In genomic region chr2:146413086-146413610, GRCh38 we compare ENCODE assay signal across 15 cellular contexts.
DNase-seq lines count a peak whose midpoint lies in the region; ATAC-seq and TF ChIP-seq lines count a peak whose summit lies in the region.
"Had no signal": no experiment of that assay in that cellular context is flagged by ENCODE, and none has a peak within 500 bp of the region (broad histone marks: within the 10 kb centered on the region; RNA-seq: fewer than 3 reads in every experiment).

No MANE protein-coding gene starts in this region.

- no peak overlapping the region for H4K5ac ChIP-seq in IMR-90 (ENCODE audit: low read depth, low read length)

- H3K27ac ChIP-seq in GM23338 (ENCODE audit: low read depth) (no peak overlapping the region), IMR-90 (ENCODE audit: insufficient read depth, low read length) (no peak overlapping the region), neuronal stem cell (replicated peaks; ENCODE audit: low read length) (no peak overlapping the region)
- H3K27ac ChIP-seq: BLaER1 treated with 17β-estradiol and CSF1 and Interleukin-3, amounts not matched to agents 10 nM and 100 nM; HL-60 had no signal

- H3K4me1 Mint-ChIP-seq in GM23338: peaks cover 22% of the 10 kb centered on the region
- no peaks in the 10 kb centered on the region for H3K4me1 Mint-ChIP-seq in chondrocyte (ENCODE audit: low read depth)
- H3K4me1 Mint-ChIP-seq in natural killer cell treated with Interleukin-12 subunit alpha and Interleukin-12 subunit beta and Interleukin-15 and Interleukin-18, amount 100 ng/mL, for 72 hours (ENCODE audit: low read depth in 2 of 2): no peaks in the 10 kb centered on the region
- peaks cover 9% of the 10 kb centered on the region for H3K4me1 Mint-ChIP-seq in type B pancreatic cell (ENCODE audit: unreplicated experiment)
- H3K4me1 Mint-ChIP-seq: CD4-positive, CD25-positive, alpha-beta regulatory T cell had no signal

- H3K27me3 Mint-ChIP-seq in GM23338 (ENCODE audit: insufficient read depth, low read depth, poor library complexity) (no peaks in the 10 kb centered on the region), chondrocyte (ENCODE audit: low read depth) (no peaks in the 10 kb centered on the region), type B pancreatic cell (peaks cover 6% of the 10 kb centered on the region)
- no peaks in the 10 kb centered on the region for H3K27me3 Mint-ChIP-seq in natural killer cell treated with Interleukin-12 subunit alpha and Interleukin-12 subunit beta and Interleukin-15 and Interleukin-18, amount 100 ng/mL, for 72 hours
- H3K27me3 Mint-ChIP-seq: CD4-positive, CD25-positive, alpha-beta regulatory T cell had no signal

- no peak for TF ChIP-seq POLR2A in IMR-90 (IDR thresholded peaks at IDR 0.05; ENCODE audit: low read depth, low read length)

- H3K14ac ChIP-seq in IMR-90 (replicated peaks; ENCODE audit: low read depth, low read length) (no peak overlapping the region), neuronal stem cell (ENCODE audit: low read length) (no peak overlapping the region)

- no peak overlapping the region for H2BK12ac ChIP-seq in neuronal stem cell (ENCODE audit: low read length)

- no peak overlapping the region for H2BK120ac ChIP-seq in IMR-90 (ENCODE audit: low read depth, low read length)
- H2BK120ac ChIP-seq in neuronal stem cell (ENCODE audit: low read depth, low read length): no peak overlapping the region

- H3K9me3 ChIP-seq in IMR-90 (ENCODE audit: control insufficient read depth, insufficient read depth, low read length) (no peaks in the 10 kb centered on the region), neuronal stem cell (replicated peaks in 1 of 2; ENCODE audit: control insufficient read depth in 2 of 2, insufficient read depth in 1 of 2, low read depth in 1 of 2, low read length in 2 of 2) (no peaks in the 10 kb centered on the region)
- H3K9me3 ChIP-seq: HAP-1 had no signal

- H2BK20ac ChIP-seq in IMR-90 (ENCODE audit: low read depth, low read length): no peak overlapping the region

- no peak overlapping the region for H3K27ac Mint-ChIP-seq in GM23338
- no peak overlapping the region for H3K27ac Mint-ChIP-seq in chondrocyte (ENCODE audit: unreplicated experiment)
- H3K27ac Mint-ChIP-seq in natural killer cell treated with Interleukin-12 subunit alpha and Interleukin-12 subunit beta and Interleukin-15 and Interleukin-18, amount 100 ng/mL, for 72 hours: no peak overlapping the region
- H3K27ac Mint-ChIP-seq in type B pancreatic cell: no peak overlapping the region
- H3K27ac Mint-ChIP-seq: CD4-positive, CD25-positive, alpha-beta regulatory T cell; HFFc6 had no signal

- H2BK15ac ChIP-seq in IMR-90 (ENCODE audit: low read depth, low read length) (no peak overlapping the region), neuronal stem cell (ENCODE audit: low read length) (no peak overlapping the region)

- H2AK9ac ChIP-seq in IMR-90 (replicated peaks; ENCODE audit: low read depth, low read length, poor library complexity): no peak overlapping the region

- H3K36me3 Mint-ChIP-seq in GM23338 (ENCODE audit: low read depth) (no peaks in the 10 kb centered on the region; the same call in 2 of the 3 replicates), chondrocyte (ENCODE audit: low read depth) (no peaks in the 10 kb centered on the region), type B pancreatic cell (no peaks in the 10 kb centered on the region)
- no peaks in the 10 kb centered on the region for H3K36me3 Mint-ChIP-seq in natural killer cell treated with Interleukin-12 subunit alpha and Interleukin-12 subunit beta and Interleukin-15 and Interleukin-18, amount 100 ng/mL, for 72 hours
- H3K36me3 Mint-ChIP-seq: CD4-positive, CD25-positive, alpha-beta regulatory T cell had no signal

- H3K9ac ChIP-seq in IMR-90 (ENCODE audit: low read depth, low read length) (no peak overlapping the region), neuronal stem cell (ENCODE audit: low read depth, low read length, poor library complexity) (no peak overlapping the region)
- H3K9ac ChIP-seq: BLaER1 treated with 17β-estradiol and CSF1 and Interleukin-3, amounts not matched to agents 10 nM and 100 nM had no signal

- no peak overlapping the region for H2BK5ac ChIP-seq in IMR-90 (ENCODE audit: low read depth, low read length, poor library complexity, severe bottlenecking)
- no peak overlapping the region for H2BK5ac ChIP-seq in neuronal stem cell (ENCODE audit: low read length)

- POLR2A ChIA-PET in IMR-90 (lab: Charles Lee; ENCODE audit: unreplicated experiment): no interaction called here

- H3K18ac ChIP-seq in IMR-90 (ENCODE audit: low read depth, low read length) (no peak overlapping the region), neuronal stem cell (ENCODE audit: low read length) (peak overlapping the region; percentile 44)

- H4K91ac ChIP-seq in IMR-90 (ENCODE audit: insufficient read depth, low read depth, low read length) (no peak overlapping the region), neuronal stem cell (ENCODE audit: low read depth, low read length, poor library complexity) (no peak overlapping the region)

- no peak overlapping the region for H3K4me2 ChIP-seq in GM23338
- H3K4me2 ChIP-seq in IMR-90 (ENCODE audit: low read depth, low read length): no peak overlapping the region
- no peak overlapping the region for H3K4me2 ChIP-seq in neuronal stem cell (ENCODE audit: insufficient read depth, low read length, poor library complexity, severe bottlenecking)
- H3K4me2 ChIP-seq: BLaER1 treated with 17β-estradiol and CSF1 and Interleukin-3, amounts not matched to agents 10 nM and 100 nM had no signal

- no peak for TF ChIP-seq RAD21 in IMR-90 (IDR thresholded peaks at IDR 0.05; ENCODE audit: low read length)

- H2AK5ac ChIP-seq in IMR-90 (ENCODE audit: low read depth, low read length) (no peak overlapping the region), neuronal stem cell (ENCODE audit: low read depth, low read length) (no peak overlapping the region)

- H3K27me3 ChIP-seq in GM23338 (ENCODE audit: insufficient read depth) (no peaks in the 10 kb centered on the region), IMR-90 (ENCODE audit: control insufficient read depth, insufficient read depth, low read length) (no peaks in the 10 kb centered on the region), neuronal stem cell (ENCODE audit: control insufficient read depth in 3 of 3, insufficient read depth in 3 of 3, low read depth in 1 of 3, low read length in 3 of 3) (no peaks in the 10 kb centered on the region)
- H3K27me3 ChIP-seq: BLaER1 treated with 17β-estradiol and CSF1 and Interleukin-3, amounts not matched to agents 10 nM and 100 nM had no signal

- H3K9me1 ChIP-seq in IMR-90 (ENCODE audit: insufficient read depth, low read length): no peaks in the 10 kb centered on the region

- H3K56ac ChIP-seq in IMR-90 (ENCODE audit: extremely low read depth, insufficient read depth, low read length): no peak overlapping the region

- H3F3A ChIP-seq in GM23338 (replicated peaks; ENCODE audit: low read depth): no peaks in the 10 kb centered on the region

- DNase-seq in GM23338 (ENCODE audit: low spot score) (no peak), IMR-90 (no peak), chondrocyte (ENCODE audit: low spot score) (peak; percentile 63), neuronal stem cell (ENCODE audit: low spot score) (no peak), type B pancreatic cell (ENCODE audit: extremely low spot score, unreplicated experiment) (no peak), GM13976 (ENCODE audit: low spot score) (no peak)
- no peak for DNase-seq in natural killer cell treated with Interleukin-12 subunit alpha and Interleukin-12 subunit beta and Interleukin-15 and Interleukin-18, amount 100 ng/mL, for 72 hours (ENCODE audit: low spot score)
- DNase-seq: ACHN; CD4-positive, CD25-positive, alpha-beta regulatory T cell; GF-D8; GOT3; HFFc6 had no signal

- H3K23ac ChIP-seq in IMR-90 (ENCODE audit: low read depth, low read length) (no peak overlapping the region), neuronal stem cell (ENCODE audit: low read depth, low read length, poor library complexity) (peak overlapping the region; percentile 40)

- no peak overlapping the region for H3K4me3 Mint-ChIP-seq in GM23338
- H3K4me3 Mint-ChIP-seq in chondrocyte (ENCODE audit: unreplicated experiment): no peak overlapping the region
- no peak overlapping the region for H3K4me3 Mint-ChIP-seq in natural killer cell treated with Interleukin-12 subunit alpha and Interleukin-12 subunit beta and Interleukin-15 and Interleukin-18, amount 100 ng/mL, for 72 hours
- H3K4me3 Mint-ChIP-seq in type B pancreatic cell: no peak overlapping the region
- H3K4me3 Mint-ChIP-seq: HFFc6 had no signal

- ATAC-seq in GM23338: no peak; the same call in 2 of the 3 replicates
- no peak for ATAC-seq in IMR-90 (ENCODE audit: low read depth)
- ATAC-seq in natural killer cell treated with Interleukin-12 subunit alpha and Interleukin-12 subunit beta and Interleukin-15 and Interleukin-18, amount 100 ng/mL, for 72 hours: no peak

- intact Hi-C loops in IMR-90 (cut with micrococcal nuclease): no loop called here

- H3K9me2 ChIP-seq in GM23338 (ENCODE audit: insufficient read depth): peaks cover 4% of the 10 kb centered on the region; the same call in 1 of the 2 replicates

- in situ Hi-C loops in IMR-90 (cut with MboI; ENCODE audit: low sequenced_read_pairs) (no loop called here), GM13976 (cut with MboI; ENCODE audit: low sequenced_read_pairs, unreplicated experiment) (no loop called here)

- H3K36me3 ChIP-seq in GM23338 (ENCODE audit: insufficient read depth) (no peaks in the 10 kb centered on the region), IMR-90 (ENCODE audit: control insufficient read depth, insufficient read depth, low read length) (no peaks in the 10 kb centered on the region), neuronal stem cell (replicated peaks in 1 of 2; ENCODE audit: control insufficient read depth in 2 of 2, insufficient read depth in 2 of 2, low read length in 2 of 2) (no peaks in the 10 kb centered on the region)
- H3K36me3 ChIP-seq: BLaER1 treated with 17β-estradiol and CSF1 and Interleukin-3, amounts not matched to agents 10 nM and 100 nM; HAP-1 had no signal

- CTCF ChIA-PET in IMR-90 (lab: Yijun Ruan, JAX): interaction anchor here (0.6 kb wide), 1 partner anchor 75 kb away, joined by 3 read pairs; no protein-coding TSS in a partner anchor

- no peak overlapping the region for H4K8ac ChIP-seq in IMR-90 (ENCODE audit: low read depth in 2 of 2, low read length in 2 of 2)
- no peak overlapping the region for H4K8ac ChIP-seq in neuronal stem cell (ENCODE audit: low read depth, low read length)

- dilution Hi-C loops in IMR-90 (cut with HindIII; ENCODE audit: low sequenced_read_pairs, unreplicated experiment): no loop called here

- 80% methylated on average over 1 of the region's 22 CpGs; no CpG with 5 or more reads in 1 of the 2 experiments for WGBS in IMR-90 (ENCODE audit: extremely low coverage in 2 of 2, insufficient read length in 1 of 2), 2 experiments
- WGBS in neuronal stem cell (ENCODE audit: extremely low coverage in 2 of 2, insufficient read length in 2 of 2, insufficient replicate concordance in 1 of 2), 2 donors: no CpG with 5 or more reads among the region's 22 CpGs

- H2AFZ ChIP-seq in GM23338 (peak overlapping the region; percentile 88), IMR-90 (replicated peaks; ENCODE audit: low read length, poor library complexity) (peak overlapping the region; percentile 33), neuronal stem cell (ENCODE audit: low read length) (no peak overlapping the region)

- H4K20me1 ChIP-seq in GM23338 (replicated peaks; ENCODE audit: insufficient read depth): no peaks in the 10 kb centered on the region
- no peaks in the 10 kb centered on the region for H4K20me1 ChIP-seq in IMR-90 (ENCODE audit: insufficient read depth, low read length)
- H4K20me1 ChIP-seq: BLaER1 treated with 17β-estradiol and CSF1 and Interleukin-3, amounts not matched to agents 10 nM and 100 nM had no signal

- 0 out of 3 replicates have a peak, but pooled peaks cover 6% of the 10 kb centered on the region for H3K9me3 Mint-ChIP-seq in GM23338
- no peaks in the 10 kb centered on the region for H3K9me3 Mint-ChIP-seq in chondrocyte (ENCODE audit: low read depth)
- peaks cover 3% of the 10 kb centered on the region for H3K9me3 Mint-ChIP-seq in natural killer cell treated with Interleukin-12 subunit alpha and Interleukin-12 subunit beta and Interleukin-15 and Interleukin-18, amount 100 ng/mL, for 72 hours
- H3K9me3 Mint-ChIP-seq in type B pancreatic cell: no peaks in the 10 kb centered on the region
- H3K9me3 Mint-ChIP-seq: HFFc6 had no signal

- no peaks in the 10 kb centered on the region for H3K79me2 ChIP-seq in GM23338 (replicated peaks; ENCODE audit: insufficient read depth)

- H3K4me1 ChIP-seq in GM23338 (ENCODE audit: insufficient read depth) (peaks cover 22% of the 10 kb centered on the region), IMR-90 (ENCODE audit: control insufficient read depth, insufficient read depth, low read length) (no peaks in the 10 kb centered on the region), neuronal stem cell (ENCODE audit: control insufficient read depth in 2 of 2, insufficient read depth in 1 of 2, low read depth in 1 of 2, low read length in 2 of 2) (no peaks in the 10 kb centered on the region)
- H3K4me1 ChIP-seq: BLaER1 treated with 17β-estradiol and CSF1 and Interleukin-3, amounts not matched to agents 10 nM and 100 nM; HAP-1 had no signal

- BruUV-seq in IMR-90 (replicated peaks; lab: Mats Ljungman, UMichigan): no TSS peak

- H3K4me3 ChIP-seq in GM23338: no peak overlapping the region
- H3K4me3 ChIP-seq in IMR-90 (ENCODE audit: insufficient read depth, low read depth, low read length): no peak overlapping the region
- H3K4me3 ChIP-seq in neuronal stem cell (ENCODE audit: low read length in 2 of 2): no peak overlapping the region
- H3K4me3 ChIP-seq: BLaER1 treated with 17β-estradiol and CSF1 and Interleukin-3, amounts not matched to agents 10 nM and 100 nM; HAP-1 had no signal

- H3K79me1 ChIP-seq in IMR-90 (ENCODE audit: low read depth in 1 of 2, low read length in 2 of 2): no peaks in the 10 kb centered on the region
- no peaks in the 10 kb centered on the region for H3K79me1 ChIP-seq in neuronal stem cell (ENCODE audit: low read depth, low read length)

- H3K4ac ChIP-seq in IMR-90 (ENCODE audit: low read depth, low read length) (no peak overlapping the region), neuronal stem cell (ENCODE audit: low read length) (no peak overlapping the region)

- TF ChIP-seq CTCF in GM23338 (conservative IDR thresholded peaks at IDR 0.05; ENCODE audit: low read depth in 2 of 2): no peak
- no peak for TF ChIP-seq CTCF in IMR-90 (conservative IDR thresholded peaks at IDR 0.05; ENCODE audit: low read depth, low read length)
- TF ChIP-seq CTCF in chondrocyte (IDR thresholded peaks at IDR 0.05): no peak
- no peak for TF ChIP-seq CTCF in type B pancreatic cell (conservative IDR thresholded peaks at IDR 0.05)
- no peak for TF ChIP-seq CTCF in GM13976 (IDR thresholded peaks at IDR 0.05; ENCODE audit: borderline replicate concordance, control extremely low read depth, extremely low read depth, insufficient read depth, missing control alignments)
